ENCODE assay signal across 15 cellular contexts in genomic region chr6:75503291-75503690, GRCh38. TPM values are rescaled to one million over a fixed set of nuclear protein-coding genes. Genes with fewer than 3 reads are reported as not detected.
"Had no signal": no experiment of that assay in that cellular context is flagged by ENCODE, and none has a peak within 500 bp of the region (broad histone marks: within the 10 kb centered on the region; RNA-seq: fewer than 3 reads in every experiment).

No MANE protein-coding gene starts in this region.

- ATAC-seq: activated CD4-positive, CD25-positive, alpha-beta regulatory T cell treated with anti-CD3 and anti-CD28 coated beads, Interleukin-2, amount 50 U/mL, for 24 hours; activated naive CD4-positive, alpha-beta T cell treated with anti-CD3 and anti-CD28 coated beads, Interleukin-2, amount 50 U/mL, for 72 hours; activated T-cell treated with anti-CD3 and anti-CD28 coated beads, Interleukin-2, amount 50 U/mL, for 4 hours; natural killer cell treated with Interleukin-12 subunit alpha and Interleukin-12 subunit beta and Interleukin-15 and Interleukin-18, amount 100 ng/mL, for 72 hours; sciatic nerve; upper lobe of right lung had no signal

- H3K79me2 ChIP-seq: hepatocyte had no signal

- H3K36me3 ChIP-seq: colonic mucosa, upper lobe of right lung had no signal

- H2AFZ ChIP-seq: hepatocyte had no signal

- H3K4me3 ChIP-seq: colonic mucosa, hepatocyte, upper lobe of right lung had no signal

- H3K9me3 ChIP-seq: colonic mucosa, upper lobe of right lung had no signal

- H3K4me2 ChIP-seq: hepatocyte had no signal

- H3K27ac ChIP-seq: colonic mucosa, epithelial cell of prostate, hepatocyte, upper lobe of right lung had no signal

- H3K27me3 ChIP-seq: colonic mucosa, hepatocyte, upper lobe of right lung had no signal

- H3K4me1 ChIP-seq: colonic mucosa, upper lobe of right lung had no signal

- DNase-seq: activated effector memory CD4-positive, alpha-beta T cell treated with anti-CD3 and anti-CD28 coated beads, Interleukin-2, amount 50 U/mL, for 16 hours; activated T-cell treated with anti-CD3 and anti-CD28 coated beads, Interleukin-2, amount 50 U/mL, for 4 hours; amygdala; colonic mucosa; effector CD8-positive, alpha-beta T cell; occipital lobe; stimulated activated naive CD4-positive, alpha-beta T cell treated with Interleukin-2 at 50 U/mL for 16 hours; upper lobe of right lung had no signal

RNA-seq across cellular contexts. Expression of gene FILIP1, which starts 9.7 kb away (rescaled TPM):
- total RNA-seq: activated naive CD4-positive, alpha-beta T cell treated with anti-CD3 and anti-CD28 coated beads, Interleukin-2, amount 50 U/mL, for 72 hours; natural killer cell treated with Interleukin-12 subunit alpha and Interleukin-12 subunit beta and Interleukin-15 and Interleukin-18, amount 100 ng/mL, for 72 hours; T-helper 2 cell treated with Interferon-gamma antibody and Interleukin-4, amounts not matched to agents 100 ng/mL and 5 ng/mL, for 36 hours had no signal
